ENCODE assay signal across 2 cellular contexts in the genomic region with DNA sequence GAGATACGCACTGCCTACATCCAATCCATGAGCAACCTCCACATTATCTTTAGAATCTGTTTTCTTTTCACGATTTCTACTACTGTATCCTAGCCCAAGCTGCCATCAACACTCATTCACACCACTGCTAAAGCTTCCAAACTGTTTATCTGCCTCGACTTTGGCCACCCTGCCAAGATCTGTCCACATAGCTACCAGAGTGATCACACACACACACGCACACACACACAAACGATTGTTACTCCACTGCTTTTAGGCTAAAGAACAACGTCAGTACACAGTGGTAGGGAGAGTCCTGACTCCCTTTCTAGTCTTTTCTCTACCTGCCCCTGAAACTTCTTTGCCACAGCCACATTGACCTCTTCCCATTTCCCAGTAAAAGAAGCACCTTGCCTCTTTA.
TF ChIP-seq lines count a peak whose summit lies in the region.

No MANE protein-coding gene starts in this region.

TF ChIP-seq in liver, 16 proteins besides CTCF, POLR2A, EP300 and RAD21 (continued from another document):
- TF ChIP-seq YY1 (IDR thresholded peaks at IDR 0.05) (no peak), FOXA2 (IDR thresholded peaks at IDR 0.05) (peak; percentile 9), JUND (IDR thresholded peaks at IDR 0.05) (no peak), EGR1 (IDR thresholded peaks at IDR 0.05; ENCODE audit: low read depth in 2 of 2) (no peak)
- TF ChIP-seq, protein P1, sequence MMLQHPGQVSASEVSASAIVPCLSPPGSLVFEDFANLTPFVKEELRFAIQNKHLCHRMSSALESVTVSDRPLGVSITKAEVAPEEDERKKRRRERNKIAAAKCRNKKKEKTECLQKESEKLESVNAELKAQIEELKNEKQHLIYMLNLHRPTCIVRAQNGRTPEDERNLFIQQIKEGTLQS (IDR thresholded peaks at IDR 0.05), result no peak
- TF ChIP-seq, protein P2, sequence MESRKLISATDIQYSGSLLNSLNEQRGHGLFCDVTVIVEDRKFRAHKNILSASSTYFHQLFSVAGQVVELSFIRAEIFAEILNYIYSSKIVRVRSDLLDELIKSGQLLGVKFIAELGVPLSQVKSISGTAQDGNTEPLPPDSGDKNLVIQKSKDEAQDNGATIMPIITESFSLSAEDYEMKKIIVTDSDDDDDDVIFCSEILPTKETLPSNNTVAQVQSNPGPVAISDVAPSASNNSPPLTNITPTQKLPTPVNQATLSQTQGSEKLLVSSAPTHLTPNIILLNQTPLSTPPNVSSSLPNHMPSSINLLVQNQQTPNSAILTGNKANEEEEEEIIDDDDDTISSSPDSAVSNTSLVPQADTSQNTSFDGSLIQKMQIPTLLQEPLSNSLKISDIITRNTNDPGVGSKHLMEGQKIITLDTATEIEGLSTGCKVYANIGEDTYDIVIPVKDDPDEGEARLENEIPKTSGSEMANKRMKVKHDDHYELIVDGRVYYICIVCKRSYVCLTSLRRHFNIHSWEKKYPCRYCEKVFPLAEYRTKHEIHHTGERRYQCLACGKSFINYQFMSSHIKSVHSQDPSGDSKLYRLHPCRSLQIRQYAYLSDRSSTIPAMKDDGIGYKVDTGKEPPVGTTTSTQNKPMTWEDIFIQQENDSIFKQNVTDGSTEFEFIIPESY (IDR thresholded peaks at IDR 0.05), result no peak
- TF ChIP-seq, protein P3, sequence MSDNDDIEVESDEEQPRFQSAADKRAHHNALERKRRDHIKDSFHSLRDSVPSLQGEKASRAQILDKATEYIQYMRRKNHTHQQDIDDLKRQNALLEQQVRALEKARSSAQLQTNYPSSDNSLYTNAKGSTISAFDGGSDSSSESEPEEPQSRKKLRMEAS (IDR thresholded peaks at IDR 0.05), result peak; percentile 14

TF ChIP-seq in HepG2, 621 proteins besides CTCF, POLR2A, EP300 and RAD21 (continued from another document):
- TF ChIP-seq, protein P4, sequence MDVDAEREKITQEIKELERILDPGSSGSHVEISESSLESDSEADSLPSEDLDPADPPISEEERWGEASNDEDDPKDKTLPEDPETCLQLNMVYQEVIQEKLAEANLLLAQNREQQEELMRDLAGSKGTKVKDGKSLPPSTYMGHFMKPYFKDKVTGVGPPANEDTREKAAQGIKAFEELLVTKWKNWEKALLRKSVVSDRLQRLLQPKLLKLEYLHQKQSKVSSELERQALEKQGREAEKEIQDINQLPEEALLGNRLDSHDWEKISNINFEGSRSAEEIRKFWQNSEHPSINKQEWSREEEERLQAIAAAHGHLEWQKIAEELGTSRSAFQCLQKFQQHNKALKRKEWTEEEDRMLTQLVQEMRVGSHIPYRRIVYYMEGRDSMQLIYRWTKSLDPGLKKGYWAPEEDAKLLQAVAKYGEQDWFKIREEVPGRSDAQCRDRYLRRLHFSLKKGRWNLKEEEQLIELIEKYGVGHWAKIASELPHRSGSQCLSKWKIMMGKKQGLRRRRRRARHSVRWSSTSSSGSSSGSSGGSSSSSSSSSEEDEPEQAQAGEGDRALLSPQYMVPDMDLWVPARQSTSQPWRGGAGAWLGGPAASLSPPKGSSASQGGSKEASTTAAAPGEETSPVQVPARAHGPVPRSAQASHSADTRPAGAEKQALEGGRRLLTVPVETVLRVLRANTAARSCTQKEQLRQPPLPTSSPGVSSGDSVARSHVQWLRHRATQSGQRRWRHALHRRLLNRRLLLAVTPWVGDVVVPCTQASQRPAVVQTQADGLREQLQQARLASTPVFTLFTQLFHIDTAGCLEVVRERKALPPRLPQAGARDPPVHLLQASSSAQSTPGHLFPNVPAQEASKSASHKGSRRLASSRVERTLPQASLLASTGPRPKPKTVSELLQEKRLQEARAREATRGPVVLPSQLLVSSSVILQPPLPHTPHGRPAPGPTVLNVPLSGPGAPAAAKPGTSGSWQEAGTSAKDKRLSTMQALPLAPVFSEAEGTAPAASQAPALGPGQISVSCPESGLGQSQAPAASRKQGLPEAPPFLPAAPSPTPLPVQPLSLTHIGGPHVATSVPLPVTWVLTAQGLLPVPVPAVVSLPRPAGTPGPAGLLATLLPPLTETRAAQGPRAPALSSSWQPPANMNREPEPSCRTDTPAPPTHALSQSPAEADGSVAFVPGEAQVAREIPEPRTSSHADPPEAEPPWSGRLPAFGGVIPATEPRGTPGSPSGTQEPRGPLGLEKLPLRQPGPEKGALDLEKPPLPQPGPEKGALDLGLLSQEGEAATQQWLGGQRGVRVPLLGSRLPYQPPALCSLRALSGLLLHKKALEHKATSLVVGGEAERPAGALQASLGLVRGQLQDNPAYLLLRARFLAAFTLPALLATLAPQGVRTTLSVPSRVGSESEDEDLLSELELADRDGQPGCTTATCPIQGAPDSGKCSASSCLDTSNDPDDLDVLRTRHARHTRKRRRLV (CRISPR knock-in tag; IDR thresholded peaks at IDR 0.05), result no peak
- TF ChIP-seq ZNF619 (CRISPR knock-in tag; IDR thresholded peaks at IDR 0.05) (no peak), ZNF781 (CRISPR knock-in tag; IDR thresholded peaks at IDR 0.05; ENCODE audit: borderline replicate concordance, not compliant biosample characterization) (no peak), ZNF577 (CRISPR knock-in tag; IDR thresholded peaks at IDR 0.05; ENCODE audit: borderline replicate concordance, low read depth) (no peak), YEATS4 (CRISPR knock-in tag; IDR thresholded peaks at IDR 0.05; ENCODE audit: borderline replicate concordance) (no peak), NCOA1 (CRISPR knock-in tag; IDR thresholded peaks at IDR 0.05) (no peak), HOXD1 (CRISPR knock-in tag; IDR thresholded peaks at IDR 0.05) (no peak), ZNF768 (CRISPR knock-in tag; IDR thresholded peaks at IDR 0.05) (no peak), DMAP1 (CRISPR knock-in tag; IDR thresholded peaks at IDR 0.05) (no peak), ZNF143 (CRISPR knock-in tag; IDR thresholded peaks at IDR 0.05) (no peak), CC2D1A (CRISPR knock-in tag; IDR thresholded peaks at IDR 0.05) (no peak), MXD4 (CRISPR knock-in tag; IDR thresholded peaks at IDR 0.05) (no peak)
- TF ChIP-seq, protein P5, sequence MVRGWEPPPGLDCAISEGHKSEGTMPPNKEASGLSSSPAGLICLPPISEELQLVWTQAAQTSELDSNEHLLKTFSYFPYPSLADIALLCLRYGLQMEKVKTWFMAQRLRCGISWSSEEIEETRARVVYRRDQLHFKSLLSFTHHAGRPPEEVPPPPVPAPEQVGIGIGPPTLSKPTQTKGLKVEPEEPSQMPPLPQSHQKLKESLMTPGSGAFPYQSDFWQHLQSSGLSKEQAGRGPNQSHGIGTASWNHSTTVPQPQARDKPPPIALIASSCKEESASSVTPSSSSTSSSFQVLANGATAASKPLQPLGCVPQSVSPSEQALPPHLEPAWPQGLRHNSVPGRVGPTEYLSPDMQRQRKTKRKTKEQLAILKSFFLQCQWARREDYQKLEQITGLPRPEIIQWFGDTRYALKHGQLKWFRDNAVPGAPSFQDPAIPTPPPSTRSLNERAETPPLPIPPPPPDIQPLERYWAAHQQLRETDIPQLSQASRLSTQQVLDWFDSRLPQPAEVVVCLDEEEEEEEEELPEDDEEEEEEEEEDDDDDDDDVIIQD (CRISPR knock-in tag; IDR thresholded peaks at IDR 0.05; ENCODE audit: low read depth), result no peak
